In genomic region chr22:29570912-29571549, GRCh38 we compare ENCODE assay signal across 30 cellular contexts.
"Had no signal": no experiment of that assay in that cellular context is flagged by ENCODE, and none has a peak within 500 bp of the region (broad histone marks: within the 10 kb centered on the region; RNA-seq: fewer than 3 reads in every experiment).

No MANE protein-coding gene starts in this region.

- H3K4me1 Mint-ChIP-seq: activated CD4-positive, alpha-beta T cell treated with anti-CD3 and anti-CD28 coated beads, Interleukin-2, amount 10 ng/mL, durations not matched to agents 24 days and 14 days; activated naive CD4-positive, alpha-beta T cell treated with anti-CD3 and anti-CD28 coated beads, Interleukin-2, amount 10 ng/mL, durations not matched to agents 7 days and 5 days; activated naive CD8-positive, alpha-beta T cell treated with anti-CD3 and anti-CD28 coated beads, Interleukin-2, amount 50 U/mL, for 24 hours; central memory CD8-positive, alpha-beta T cell; nephron; stimulated activated memory B cell treated with anti-CD40 and anti-IgM and Interleukin-4, amounts not matched to agents 10 μg/mL and 1 μg/mL and 100 μg/mL, for 72 hours had no signal

- H3K4me3 Mint-ChIP-seq: activated CD4-positive, alpha-beta memory T cell treated with anti-CD3 and anti-CD28 coated beads for 36 hours; activated CD4-positive, alpha-beta T cell treated with anti-CD3 and anti-CD28 coated beads, Interleukin-2, amount 10 ng/mL, durations not matched to agents 24 days and 14 days; activated naive CD4-positive, alpha-beta T cell treated with anti-CD3 and anti-CD28 coated beads, Interleukin-2, amount 10 ng/mL, durations not matched to agents 7 days and 5 days; activated naive CD8-positive, alpha-beta T cell treated with anti-CD3 and anti-CD28 coated beads, Interleukin-2, amount 50 U/mL, for 24 hours; activated T-helper 1 cell treated with anti-CD3 and anti-CD28 coated beads, Interleukin-12 subunit alpha, Interleukin-12 subunit beta, Interleukin-2, Interleukin-4 antibody, amounts not matched to agents 30 ng/mL and 10 ng/mL and 1 ng/mL, durations not matched to agents 14 hours and 24 hours and 36 hours; central memory CD8-positive, alpha-beta T cell; dendritic cell treated with granulocyte-macrophage colony-stimulating factor and Interleukin-4, amounts not matched to agents 40 ng/mL and 50 ng/mL, for 4 days; nephron; stimulated activated memory B cell treated with anti-CD40 and anti-IgM and Interleukin-4, amounts not matched to agents 10 μg/mL and 1 μg/mL and 100 μg/mL, for 72 hours; stimulated activated naive CD8-positive, alpha-beta T cell treated with anti-CD3 and anti-CD28 coated beads, Interleukin-15, amount 100 ng/mL, for 72 hours; T-cell; T-helper 2 cell treated with Interferon-gamma antibody and Interleukin-4, amounts not matched to agents 5 μg/mL and 100 μg/mL, for 36 hours had no signal

- H3K9me3 ChIP-seq: breast epithelium, esophagus squamous epithelium, gastrocnemius medialis, ovary, prostate gland, sigmoid colon, upper lobe of left lung had no signal

- DNase-seq: activated CD4-positive, alpha-beta memory T cell treated with anti-CD3 and anti-CD28 coated beads for 36 hours; activated CD4-positive, alpha-beta T cell treated with anti-CD3 and anti-CD28 coated beads, Interleukin-2, amount 10 ng/mL, durations not matched to agents 24 days and 14 days; activated CD4-positive, CD25-positive, alpha-beta regulatory T cell treated with anti-CD3 and anti-CD28 coated beads, Interleukin-2, amount 50 U/mL, for 72 hours; activated CD8-positive, alpha-beta memory T cell treated with anti-CD3 and anti-CD28 coated beads, Interleukin-2, amount 50 U/mL, for 4 hours; activated gamma-delta T cell; activated naive CD4-positive, alpha-beta T cell treated with anti-CD3 and anti-CD28 coated beads, Interleukin-2, amount 10 ng/mL, durations not matched to agents 7 days and 5 days; activated naive CD8-positive, alpha-beta T cell treated with anti-CD3 and anti-CD28 coated beads, Interleukin-2, amount 50 U/mL, for 24 hours; activated T-cell treated with anti-CD3 and anti-CD28 coated beads, Interleukin-2, amount 50 U/mL, for 1 hour; esophagus squamous epithelium; gastrocnemius medialis; left cardiac atrium; left ventricle myocardium superior; ovary; retina; sigmoid colon; small intestine; stimulated activated CD4-positive, alpha-beta T cell treated with anti-CD3 and anti-CD28 coated beads, Interleukin-4, amount 100 ng/mL, for 24 hours; stimulated activated naive CD8-positive, alpha-beta T cell treated with anti-CD3 and anti-CD28 coated beads, Interleukin-15, amount 100 ng/mL, for 72 hours; T-cell; upper lobe of left lung; WERI-Rb-1 had no signal

- H3K9me3 Mint-ChIP-seq: activated CD4-positive, alpha-beta memory T cell treated with anti-CD3 and anti-CD28 coated beads for 36 hours; activated CD4-positive, alpha-beta T cell treated with anti-CD3 and anti-CD28 coated beads, Interleukin-2, amount 10 ng/mL, durations not matched to agents 24 days and 14 days; activated naive CD4-positive, alpha-beta T cell treated with anti-CD3 and anti-CD28 coated beads, Interleukin-2, amount 10 ng/mL, durations not matched to agents 7 days and 5 days; activated naive CD8-positive, alpha-beta T cell treated with anti-CD3 and anti-CD28 coated beads, Interleukin-2, amount 50 U/mL, for 24 hours; activated T-helper 1 cell treated with anti-CD3 and anti-CD28 coated beads, Interleukin-12 subunit alpha, Interleukin-12 subunit beta, Interleukin-2, Interleukin-4 antibody, amounts not matched to agents 30 ng/mL and 10 ng/mL and 1 ng/mL, durations not matched to agents 14 hours and 24 hours and 36 hours; central memory CD8-positive, alpha-beta T cell; dendritic cell treated with granulocyte-macrophage colony-stimulating factor and Interleukin-4, amounts not matched to agents 40 ng/mL and 50 ng/mL, for 4 days; nephron; stimulated activated memory B cell treated with anti-CD40 and anti-IgM and Interleukin-4, amounts not matched to agents 10 μg/mL and 1 μg/mL and 100 μg/mL, for 72 hours; stimulated activated naive CD8-positive, alpha-beta T cell treated with anti-CD3 and anti-CD28 coated beads, Interleukin-15, amount 100 ng/mL, for 72 hours; T-cell; T-helper 2 cell treated with Interferon-gamma antibody and Interleukin-4, amounts not matched to agents 5 μg/mL and 100 μg/mL, for 36 hours had no signal

- H3K4me1 ChIP-seq: breast epithelium, gastrocnemius medialis, prostate gland, sigmoid colon, upper lobe of left lung had no signal

- H3K27ac Mint-ChIP-seq: activated CD4-positive, alpha-beta memory T cell treated with anti-CD3 and anti-CD28 coated beads for 36 hours; activated CD4-positive, alpha-beta T cell treated with anti-CD3 and anti-CD28 coated beads, Interleukin-2, amount 10 ng/mL, durations not matched to agents 24 days and 14 days; activated naive CD4-positive, alpha-beta T cell treated with anti-CD3 and anti-CD28 coated beads, Interleukin-2, amount 10 ng/mL, durations not matched to agents 7 days and 5 days; activated naive CD8-positive, alpha-beta T cell treated with anti-CD3 and anti-CD28 coated beads, Interleukin-2, amount 50 U/mL, for 24 hours; dendritic cell treated with granulocyte-macrophage colony-stimulating factor and Interleukin-4, amounts not matched to agents 40 ng/mL and 50 ng/mL, for 4 days; nephron; stimulated activated memory B cell treated with anti-CD40 and anti-IgM and Interleukin-4, amounts not matched to agents 10 μg/mL and 1 μg/mL and 100 μg/mL, for 72 hours; stimulated activated naive CD8-positive, alpha-beta T cell treated with anti-CD3 and anti-CD28 coated beads, Interleukin-15, amount 100 ng/mL, for 72 hours; T-cell; T-helper 2 cell treated with Interferon-gamma antibody and Interleukin-4, amounts not matched to agents 5 μg/mL and 100 μg/mL, for 36 hours had no signal

- H3K27me3 Mint-ChIP-seq: activated CD4-positive, alpha-beta memory T cell treated with anti-CD3 and anti-CD28 coated beads for 36 hours; activated CD4-positive, alpha-beta T cell treated with anti-CD3 and anti-CD28 coated beads, Interleukin-2, amount 10 ng/mL, durations not matched to agents 24 days and 14 days; activated naive CD4-positive, alpha-beta T cell treated with anti-CD3 and anti-CD28 coated beads, Interleukin-2, amount 10 ng/mL, durations not matched to agents 7 days and 5 days; activated naive CD8-positive, alpha-beta T cell treated with anti-CD3 and anti-CD28 coated beads, Interleukin-2, amount 50 U/mL, for 24 hours; central memory CD8-positive, alpha-beta T cell; dendritic cell treated with granulocyte-macrophage colony-stimulating factor and Interleukin-4, amounts not matched to agents 40 ng/mL and 50 ng/mL, for 4 days; stimulated activated memory B cell treated with anti-CD40 and anti-IgM and Interleukin-4, amounts not matched to agents 10 μg/mL and 1 μg/mL and 100 μg/mL, for 72 hours; stimulated activated naive CD8-positive, alpha-beta T cell treated with anti-CD3 and anti-CD28 coated beads, Interleukin-15, amount 100 ng/mL, for 72 hours; T-cell had no signal

- H3K27me3 ChIP-seq: breast epithelium, esophagus squamous epithelium, gastrocnemius medialis, ovary, sigmoid colon, upper lobe of left lung had no signal

- H3K27ac ChIP-seq: breast epithelium, epithelial cell of prostate, esophagus squamous epithelium, gastrocnemius medialis, ovary, prostate gland, sigmoid colon, upper lobe of left lung, WERI-Rb-1 had no signal
